Comparison of ENCODE assay signal across 1 cellular context in genomic region chr12:39417916-39418315, GRCh38.
TF ChIP-seq lines count a peak whose summit lies in the region.

No MANE protein-coding gene starts in this region.

TF ChIP-seq in HepG2, 621 proteins besides CTCF, POLR2A, EP300 and RAD21 (continued from another document and continues in another):
- no peak for TF ChIP-seq ZHX1 (CRISPR knock-in tag; IDR thresholded peaks at IDR 0.05; ENCODE audit: low read depth)
- TF ChIP-seq AKNA (CRISPR knock-in tag; IDR thresholded peaks at IDR 0.05; ENCODE audit: borderline replicate concordance) = no peak
- no peak for TF ChIP-seq STAT6 (CRISPR knock-in tag; IDR thresholded peaks at IDR 0.05; ENCODE audit: borderline replicate concordance)
- TF ChIP-seq NR2F2 (IDR thresholded peaks at IDR 0.05; ENCODE audit: borderline replicate concordance, low read depth) = no peak
- TF ChIP-seq AGO1 (IDR thresholded peaks at IDR 0.05; ENCODE audit: low read depth, low read length, poor library complexity, severe bottlenecking) = no peak
- TF ChIP-seq ZNF17 (CRISPR knock-in tag; IDR thresholded peaks at IDR 0.05) = no peak
- TF ChIP-seq HNRNPL (IDR thresholded peaks at IDR 0.05; ENCODE audit: low read depth, low read length) = no peak
- no peak for TF ChIP-seq POLR2AphosphoS2 (IDR thresholded peaks at IDR 0.05; ENCODE audit: low read depth, low read length)
- TF ChIP-seq MATR3 (CRISPR knock-in tag; IDR thresholded peaks at IDR 0.05) = no peak
- no peak for TF ChIP-seq TBP (CRISPR knock-in tag; IDR thresholded peaks at IDR 0.05)
- TF ChIP-seq DNMT1 (CRISPR knock-in tag; IDR thresholded peaks at IDR 0.05) = no peak
- TF ChIP-seq ZNF362 (CRISPR knock-in tag; IDR thresholded peaks at IDR 0.05; ENCODE audit: borderline replicate concordance) = peak; percentile 78
- TF ChIP-seq HMGXB3 (CRISPR knock-in tag; IDR thresholded peaks at IDR 0.05; ENCODE audit: borderline replicate concordance) = no peak
- TF ChIP-seq SMAD3 (CRISPR knock-in tag; IDR thresholded peaks at IDR 0.05) = no peak
- TF ChIP-seq STAT5B (CRISPR knock-in tag; IDR thresholded peaks at IDR 0.05) = no peak
- TF ChIP-seq CAMTA2 (CRISPR knock-in tag; IDR thresholded peaks at IDR 0.05; ENCODE audit: borderline replicate concordance) = no peak
- no peak for TF ChIP-seq EHMT2 (IDR thresholded peaks at IDR 0.05; ENCODE audit: borderline replicate concordance, low read depth, low read length)
- no peak for TF ChIP-seq KLF6 (CRISPR knock-in tag; IDR thresholded peaks at IDR 0.05)
- peak; percentile 78 for TF ChIP-seq TEAD3 (CRISPR knock-in tag; optimal IDR thresholded peaks at IDR 0.05; ENCODE audit: borderline replicate concordance)
- TF ChIP-seq NCOA5 (CRISPR knock-in tag; IDR thresholded peaks at IDR 0.05) = no peak
- no peak for TF ChIP-seq TRIM22 (IDR thresholded peaks at IDR 0.05)
- no peak for TF ChIP-seq ZNF253 (CRISPR knock-in tag; IDR thresholded peaks at IDR 0.05; ENCODE audit: borderline replicate concordance)
- no peak for TF ChIP-seq ZNF784 (CRISPR knock-in tag; IDR thresholded peaks at IDR 0.05; ENCODE audit: borderline replicate concordance)
- TF ChIP-seq ZNF687 (CRISPR knock-in tag; IDR thresholded peaks at IDR 0.05) = no peak
- TF ChIP-seq UBTF (CRISPR knock-in tag; IDR thresholded peaks at IDR 0.05) = no peak
- TF ChIP-seq KLF16 (CRISPR knock-in tag; IDR thresholded peaks at IDR 0.05) = no peak
- TF ChIP-seq ZNF644 (CRISPR knock-in tag; IDR thresholded peaks at IDR 0.05; ENCODE audit: low read depth) = 0 out of 2 replicates have a peak, but pooled peaks have one; percentile 47
- no peak for TF ChIP-seq ZNF761 (CRISPR knock-in tag; conservative IDR thresholded peaks at IDR 0.05)
